ENCODE assay signal across 8 cellular contexts in the genomic region with DNA sequence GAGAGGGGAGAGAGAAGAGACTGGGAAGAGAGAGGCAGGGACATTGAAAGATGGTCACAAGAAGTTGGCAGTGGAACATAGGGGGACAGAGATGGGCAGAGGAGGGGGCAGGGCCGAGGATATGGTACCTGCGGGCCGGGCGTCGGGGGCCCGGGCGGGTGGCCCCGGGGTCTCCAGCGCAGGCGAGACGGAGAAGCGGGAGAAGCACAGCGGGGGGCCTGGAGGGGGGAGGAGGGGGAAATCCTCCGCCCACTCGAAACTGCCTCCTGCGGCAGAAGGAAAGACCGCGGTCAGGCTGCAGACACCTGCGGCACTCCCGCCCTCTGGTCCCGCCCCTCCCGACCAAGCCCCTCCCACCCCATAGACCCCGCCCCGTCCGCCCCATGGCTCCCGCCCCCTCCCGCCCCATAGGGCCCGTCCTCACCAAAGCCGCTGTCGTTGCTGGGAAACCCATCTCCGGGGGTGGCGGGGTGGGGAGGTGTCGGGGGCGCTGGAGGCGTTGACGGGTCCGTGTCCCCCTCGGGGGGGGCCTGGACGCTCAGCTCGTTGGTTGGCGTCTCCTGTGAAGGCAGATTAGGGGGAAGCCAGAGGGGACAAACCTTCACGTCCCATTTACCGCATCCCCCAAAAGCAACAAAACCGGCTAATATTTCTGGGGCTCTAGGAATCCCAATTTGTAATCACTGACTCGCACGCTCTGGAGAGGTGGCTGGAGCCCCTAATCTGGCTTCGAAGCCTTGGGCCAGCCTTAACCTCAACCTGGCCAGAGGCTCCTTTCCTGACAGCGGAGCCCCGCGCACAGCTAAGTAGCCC. TPM values are rescaled to one million over a fixed set of nuclear protein-coding genes. Genes with fewer than 3 reads are reported as not detected.
DNase-seq lines count a peak whose midpoint lies in the region; ATAC-seq and TF ChIP-seq lines count a peak whose summit lies in the region.

No MANE protein-coding gene starts in this region.

- H3K4me3 ChIP-seq in KMS-11 (IDR thresholded peaks at IDR 0.05; ENCODE audit: insufficient read depth, low read depth, low read length) = no peak overlapping the region

- H3K4me1 ChIP-seq in KMS-11 (ENCODE audit: low read depth, poor library complexity, severe bottlenecking) = peaks cover 34% of the 10 kb centered on the region

- ATAC-seq in HG02623 (IDR thresholded peaks at IDR 0.05; ENCODE audit: unreplicated experiment) (no peak), HG03432 (IDR thresholded peaks at IDR 0.05; ENCODE audit: unreplicated experiment) (no peak)

- peaks cover 57% of the 10 kb centered on the region for H3K27me3 ChIP-seq in KMS-11 (ENCODE audit: insufficient read depth, low read depth)

- peak; percentile 49 for DNase-seq in COLO668 (lab: John Stamatoyannopoulos, UW; ENCODE audit: unreplicated experiment)
- DNase-seq in activated CD4-positive, alpha-beta T cell treated with anti-CD3 and anti-CD28 coated beads for 1 hour = peak; percentile 38
- peak; percentile 86 for DNase-seq in ecto neural progenitor cell (ENCODE audit: low spot score)
- DNase-seq in stimulated activated CD4-positive, alpha-beta T cell treated with anti-CD3 and anti-CD28 coated beads, Interleukin-15, amount 100 ng/mL, for 24 hours = peak; percentile 63
- no peak for DNase-seq in occipital lobe (lab: John Stamatoyannopoulos, UW)

- H3K79me2 ChIP-seq in KMS-11 (ENCODE audit: insufficient read depth, low read depth) = no peaks in the 10 kb centered on the region

- no peak overlapping the region for H3K9ac ChIP-seq in KMS-11

- TF ChIP-seq CTCF in KMS-11 (conservative IDR thresholded peaks at IDR 0.05; ENCODE audit: low read depth, low read length) = no peak

- no peaks in the 10 kb centered on the region for H4K20me1 ChIP-seq in KMS-11 (ENCODE audit: insufficient read depth)

- peak overlapping the region; percentile 8; the same call in 1 of the 2 replicates for H2AFZ ChIP-seq in KMS-11 (ENCODE audit: low read depth)

- H3K27ac ChIP-seq in KMS-11 = no peak overlapping the region

- H3K36me3 ChIP-seq in KMS-11 (ENCODE audit: insufficient read depth) = no peaks in the 10 kb centered on the region

- peak overlapping the region; percentile 95 for H3K4me2 ChIP-seq in KMS-11

RNA-seq across cellular contexts. Expression of gene LMTK3, which starts 20.4 kb away (rescaled TPM):
- 9.5 TPM for total RNA-seq in occipital lobe

RNA-seq across cellular contexts. Expression of gene CYTH2, which starts 22.0 kb away (rescaled TPM):
- total RNA-seq in occipital lobe = 71.0 TPM

RNA-seq across cellular contexts. Expression of gene KCNJ14, which starts 35.8 kb away (rescaled TPM):
- 0.47 TPM for total RNA-seq in occipital lobe

RNA-seq across cellular contexts. Expression of gene GRWD1, which starts 45.4 kb away (rescaled TPM):
- 9.7 TPM for total RNA-seq in occipital lobe
